2 cellular contexts compared by ENCODE assay signal in genomic region chr10:71484352-71484751, GRCh38.
TF ChIP-seq lines count a peak whose summit lies in the region.

No MANE protein-coding gene starts in this region.

TF ChIP-seq in H1, 55 proteins besides CTCF, POLR2A, EP300 and RAD21:
- TF ChIP-seq MAX (IDR thresholded peaks at IDR 0.05), result 0 out of 2 replicates have a peak, but pooled peaks have one; percentile 9
- TF ChIP-seq GABPA (IDR thresholded peaks at IDR 0.05; ENCODE audit: borderline replicate concordance, insufficient read depth, low read length), result no peak
TF ChIP-seq in H1: peak in this region for 1.

TF ChIP-seq in HepG2, 621 proteins besides CTCF, POLR2A, EP300 and RAD21:
- TF ChIP-seq CREB1 (IDR thresholded peaks at IDR 0.05) (no peak), CREB1 (CRISPR knock-in tag; IDR thresholded peaks at IDR 0.05) (no peak), RARG (CRISPR knock-in tag; IDR thresholded peaks at IDR 0.05; ENCODE audit: low read depth) (no peak), STAG1 (CRISPR knock-in tag; IDR thresholded peaks at IDR 0.05) (peak; percentile 41), CENPX (CRISPR knock-in tag; IDR thresholded peaks at IDR 0.05) (no peak), SAFB2 (CRISPR knock-in tag; IDR thresholded peaks at IDR 0.05; ENCODE audit: borderline replicate concordance, low read depth) (no peak)
